ENCODE assay signal across 17 cellular contexts in genomic region chr12:59383426-59383822, GRCh38.
A peak's percentile ranks its signal among the peaks of the same experiment; 100 is the strongest.
DNase-seq lines count a peak whose midpoint lies in the region; ATAC-seq and TF ChIP-seq lines count a peak whose summit lies in the region.
"Had no signal": no experiment of that assay in that cellular context is flagged by ENCODE, and none has a peak within 500 bp of the region (broad histone marks: within the 10 kb centered on the region; RNA-seq: fewer than 3 reads in every experiment).

No MANE protein-coding gene starts in this region.

- no peaks in the 10 kb centered on the region for H3K4me1 ChIP-seq in lower lobe of right lung
- H3K4me1 ChIP-seq: adrenal gland, uterus had no signal

- DNase-seq in AG10803 (ENCODE audit: low read depth) (peak; percentile 95), HS-5 (ENCODE audit: low read depth) (peak; percentile 77), inferior parietal cortex (ENCODE audit: extremely low spot score) (peak; percentile 70), SKM-1 treated with dmso at 0.1 percent for 144 hours (lab: John Stamatoyannopoulos, UW; ENCODE audit: unreplicated experiment) (no peak), NCI-H774 (lab: John Stamatoyannopoulos, UW) (no peak), lower lobe of right lung (no peak)
- no peak for DNase-seq in stimulated activated CD8-positive, alpha-beta memory T cell treated with anti-CD3 and anti-CD28 coated beads, Interleukin-4, amount 100 ng/mL, for 48 hours
- DNase-seq: adrenal gland; CD8-positive, alpha-beta memory T cell; dorsolateral prefrontal cortex; left colon; NCI-H1417; stimulated activated CD4-positive, alpha-beta T cell treated with anti-CD3 and anti-CD28 coated beads, Interleukin-2, amount 100 ng/mL, for 48 hours; uterus had no signal

- peak overlapping the region; percentile 11 for H3K4me3 Mint-ChIP-seq in activated T-helper 17 cell treated with anti-CD3 and anti-CD28 coated beads, Interleukin-2, amount 50 U/mL, for 72 hours
- H3K4me3 Mint-ChIP-seq: stimulated activated effector memory CD8-positive, alpha-beta T cell treated with anti-CD3 and anti-CD28 coated beads, Interleukin-12 subunit alpha, Interleukin-12 subunit beta, amount 100 ng/mL, for 72 hours had no signal

- intact Hi-C loops in lower lobe of right lung (cut with DNase I), result no loop called here

- no peak overlapping the region; the same call in 1 of the 2 replicates for H3K4me3 ChIP-seq in AG10803 (ENCODE audit: low read length)
- no peak overlapping the region for H3K4me3 ChIP-seq in lower lobe of right lung
- H3K4me3 ChIP-seq: adrenal gland, dorsolateral prefrontal cortex, uterus had no signal

- no peak for TF ChIP-seq CTCF in AG10803 (conservative IDR thresholded peaks at IDR 0.05; ENCODE audit: low read length)
- TF ChIP-seq CTCF in lower lobe of right lung (IDR thresholded peaks at IDR 0.05), result no peak

- H3K27ac ChIP-seq in lower lobe of right lung, result no peak overlapping the region
- H3K27ac ChIP-seq: adrenal gland, uterus had no signal

- no peak for ATAC-seq in activated T-helper 17 cell treated with anti-CD3 and anti-CD28 coated beads, Interleukin-2, amount 50 U/mL, for 72 hours (replicated peaks)
- no peak for ATAC-seq in lower lobe of right lung
- ATAC-seq: activated CD4-positive, CD25-positive, alpha-beta regulatory T cell treated with anti-CD3 and anti-CD28 coated beads, Interleukin-2, amount 50 U/mL, for 24 hours; left colon; stimulated activated effector memory CD8-positive, alpha-beta T cell treated with anti-CD3 and anti-CD28 coated beads, Interleukin-12 subunit alpha, Interleukin-12 subunit beta, amount 100 ng/mL, for 72 hours had no signal

- H3K36me3 Mint-ChIP-seq in activated T-helper 17 cell treated with anti-CD3 and anti-CD28 coated beads, Interleukin-2, amount 50 U/mL, for 72 hours (ENCODE audit: low read depth), result no peaks in the 10 kb centered on the region
- H3K36me3 Mint-ChIP-seq: CD8-positive, alpha-beta memory T cell; stimulated activated effector memory CD8-positive, alpha-beta T cell treated with anti-CD3 and anti-CD28 coated beads, Interleukin-12 subunit alpha, Interleukin-12 subunit beta, amount 100 ng/mL, for 72 hours had no signal

- no peak overlapping the region for H3K27ac Mint-ChIP-seq in activated T-helper 17 cell treated with anti-CD3 and anti-CD28 coated beads, Interleukin-2, amount 50 U/mL, for 72 hours
- H3K27ac Mint-ChIP-seq: CD8-positive, alpha-beta memory T cell; stimulated activated effector memory CD8-positive, alpha-beta T cell treated with anti-CD3 and anti-CD28 coated beads, Interleukin-12 subunit alpha, Interleukin-12 subunit beta, amount 100 ng/mL, for 72 hours had no signal

- H3K27me3 Mint-ChIP-seq in activated T-helper 17 cell treated with anti-CD3 and anti-CD28 coated beads, Interleukin-2, amount 50 U/mL, for 72 hours, result peaks cover 3% of the 10 kb centered on the region
- H3K27me3 Mint-ChIP-seq: CD8-positive, alpha-beta memory T cell had no signal

- H3K27me3 ChIP-seq in lower lobe of right lung (ENCODE audit: low read depth), result no peaks in the 10 kb centered on the region
- H3K27me3 ChIP-seq: adrenal gland, dorsolateral prefrontal cortex, uterus had no signal

- H3K36me3 ChIP-seq in lower lobe of right lung, result no peaks in the 10 kb centered on the region
- H3K36me3 ChIP-seq: adrenal gland, uterus had no signal

- H3K9me3 ChIP-seq in lower lobe of right lung, result no peaks in the 10 kb centered on the region
- H3K9me3 ChIP-seq: adrenal gland, uterus had no signal

- H3K9me3 Mint-ChIP-seq in activated T-helper 17 cell treated with anti-CD3 and anti-CD28 coated beads, Interleukin-2, amount 50 U/mL, for 72 hours, result no peaks in the 10 kb centered on the region
- H3K9me3 Mint-ChIP-seq: CD8-positive, alpha-beta memory T cell; stimulated activated effector memory CD8-positive, alpha-beta T cell treated with anti-CD3 and anti-CD28 coated beads, Interleukin-12 subunit alpha, Interleukin-12 subunit beta, amount 100 ng/mL, for 72 hours had no signal

- H3K4me1 Mint-ChIP-seq in activated T-helper 17 cell treated with anti-CD3 and anti-CD28 coated beads, Interleukin-2, amount 50 U/mL, for 72 hours, result no peaks in the 10 kb centered on the region
- H3K4me1 Mint-ChIP-seq: stimulated activated effector memory CD8-positive, alpha-beta T cell treated with anti-CD3 and anti-CD28 coated beads, Interleukin-12 subunit alpha, Interleukin-12 subunit beta, amount 100 ng/mL, for 72 hours had no signal

Comparison
In these comparisons a context has a peak if more than half of its experiments do, and no peak if none do; other contexts are left out.
1. DNase-seq: peak in AG10803 (single experiment), HS-5 (single experiment) and inferior parietal cortex (single experiment); none in SKM-1 treated with dmso at 0.1 percent for 144 hours (single experiment), NCI-H774 (single experiment), stimulated activated CD8-positive, alpha-beta memory T cell treated with anti-CD3 and anti-CD28 coated beads, Interleukin-4, amount 100 ng/mL, for 48 hours (single experiment) and lower lobe of right lung (single experiment).